Comparison of ENCODE assay signal across 11 cellular contexts in genomic region chr4:88660446-88661294, GRCh38. TPM values are rescaled to one million over a fixed set of nuclear protein-coding genes. Genes with fewer than 3 reads are reported as not detected.
A peak's percentile ranks its signal among the peaks of the same experiment; 100 is the strongest.
DNase-seq lines count a peak whose midpoint lies in the region; ATAC-seq, FAIRE-seq and TF ChIP-seq lines count a peak whose summit lies in the region.
"Had no signal": no experiment of that assay in that cellular context is flagged by ENCODE, and none has a peak within 500 bp of the region (broad histone marks: within the 10 kb centered on the region; RNA-seq: fewer than 3 reads in every experiment).

No MANE protein-coding gene starts in this region.

- H2AFZ ChIP-seq in PC-3 (ENCODE audit: low read length) (no peak overlapping the region), endothelial cell of umbilical vein (ENCODE audit: low read depth, low read length) (no peak overlapping the region)

- H3K9ac ChIP-seq in PC-3 (ENCODE audit: low read length) (peak overlapping the region; percentile 68), endothelial cell of umbilical vein (replicated peaks; ENCODE audit: extremely low read depth, insufficient read depth, low read length) (no peak overlapping the region)

- H3K9me2 ChIP-seq in PC-3 (replicated peaks; ENCODE audit: low read length) = no peaks in the 10 kb centered on the region

- peaks cover 20% of the 10 kb centered on the region for H3K4me1 Mint-ChIP-seq in mesothelial cell of epicardium

- TF ChIP-seq CTCF in AG10803 (conservative IDR thresholded peaks at IDR 0.05; ENCODE audit: low read length) (no peak), PC-3 (conservative IDR thresholded peaks at IDR 0.05; ENCODE audit: low read depth, low read length) (no peak), endothelial cell of umbilical vein (IDR thresholded peaks at IDR 0.05; ENCODE audit: extremely low read depth in 1 of 2, insufficient read depth in 1 of 2, low read depth in 1 of 2, low read length in 2 of 2) (no peak), mesothelial cell of epicardium (IDR thresholded peaks at IDR 0.05; ENCODE audit: unreplicated experiment) (no peak), coronary artery (IDR thresholded peaks at IDR 0.05) (no peak)

- DNase-seq in AG10803 (ENCODE audit: low read depth) = peak; percentile 77
- peak; percentile 22 for DNase-seq in PC-3
- DNase-seq in endothelial cell of umbilical vein (ENCODE audit: low read depth, low spot score) = no peak
- no peak for DNase-seq in mesothelial cell of epicardium (ENCODE audit: low spot score in 2 of 2, unreplicated experiment in 2 of 2)
- no peak for DNase-seq in occipital lobe (lab: John Stamatoyannopoulos, UW)
- no peak for DNase-seq in NCI-H1694 (lab: John Stamatoyannopoulos, UW)
- no peak for DNase-seq in coronary artery (ENCODE audit: low spot score)
- DNase-seq in left cardiac atrium = no peak
- DNase-seq: NCI-H1930, NCI-H774, testis had no signal

- no peaks in the 10 kb centered on the region for H3K9me1 ChIP-seq in endothelial cell of umbilical vein (replicated peaks; ENCODE audit: control insufficient read depth, extremely low read depth, insufficient read depth, low read length)

- peaks cover 6% of the 10 kb centered on the region for H3K9me3 Mint-ChIP-seq in mesothelial cell of epicardium

- H3K36me3 ChIP-seq in PC-3 (ENCODE audit: low read depth, low read length) = no peaks in the 10 kb centered on the region
- no peaks in the 10 kb centered on the region for H3K36me3 ChIP-seq in endothelial cell of umbilical vein (ENCODE audit: control insufficient read depth in 2 of 2, extremely low read depth in 1 of 2, insufficient read depth in 2 of 2, low read length in 2 of 2)

- CTCF ChIA-PET in PC-3 (lab: Charles Lee) (interaction anchor here (0.6 kb wide), 1 partner anchor 13 kb away, joined by 3 read pairs; no protein-coding TSS in a partner anchor), endothelial cell of umbilical vein (lab: Charles Lee) (interaction anchor here (1.5 to 4.7 kb wide), 5 partner anchors 12 to 134 kb away, joined by 5 to 59 read pairs (median 22); no protein-coding TSS in a partner anchor)

- H3K27ac Mint-ChIP-seq in mesothelial cell of epicardium = peak overlapping the region; percentile 31

- POLR2A ChIA-PET in PC-3 (lab: Charles Lee; ENCODE audit: unreplicated experiment) = interaction anchor here (0.6 kb wide), 1 partner anchor 121 kb away, joined by 4 read pairs; no protein-coding TSS in a partner anchor
- POLR2A ChIA-PET in endothelial cell of umbilical vein (lab: Charles Lee) = no interaction called here

- dilution Hi-C loops in endothelial cell of umbilical vein (cut with MboI; ENCODE audit: extremely low pct_ligation_motif_present, low sequenced_read_pairs) = no loop called here

- no peaks in the 10 kb centered on the region for H4K20me1 ChIP-seq in PC-3 (ENCODE audit: low read length)
- no peaks in the 10 kb centered on the region for H4K20me1 ChIP-seq in endothelial cell of umbilical vein (replicated peaks; ENCODE audit: control insufficient read depth, extremely low read depth, insufficient read depth, low read length)

- H3K4me3 ChIP-seq in AG10803 (ENCODE audit: low read length) (no peak overlapping the region), PC-3 (ENCODE audit: low read length) (0 out of 2 replicates have a peak overlapping the region, but pooled peaks have one; percentile 5), endothelial cell of umbilical vein (replicated peaks in 1 of 3; ENCODE audit: insufficient read depth in 1 of 3, low read depth in 1 of 3, low read length in 3 of 3) (no peak overlapping the region), coronary artery (no peak overlapping the region)
- H3K4me3 ChIP-seq: testis had no signal

- no peaks in the 10 kb centered on the region for H3F3A ChIP-seq in PC-3 (ENCODE audit: low read length, unreplicated experiment)

- H3K9me3 ChIP-seq in PC-3 (ENCODE audit: low read length) = no peaks in the 10 kb centered on the region
- no peaks in the 10 kb centered on the region for H3K9me3 ChIP-seq in endothelial cell of umbilical vein (replicated peaks; ENCODE audit: control insufficient read depth, insufficient read depth, low read length)
- H3K9me3 ChIP-seq: testis had no signal

- H3K4me2 ChIP-seq in PC-3 (ENCODE audit: low read length) = peak overlapping the region; percentile 80
- no peak overlapping the region for H3K4me2 ChIP-seq in endothelial cell of umbilical vein (ENCODE audit: insufficient read depth, low read length)

- no peaks in the 10 kb centered on the region for H3K27me3 Mint-ChIP-seq in mesothelial cell of epicardium (ENCODE audit: low read depth)

- H3K4me1 ChIP-seq in PC-3 (ENCODE audit: insufficient read depth, low read length) (peaks cover 39% of the 10 kb centered on the region), endothelial cell of umbilical vein (ENCODE audit: control insufficient read depth, extremely low read depth, insufficient read depth, low read length) (peaks cover 20% of the 10 kb centered on the region)
- H3K4me1 ChIP-seq: testis had no signal

- BruUV-seq in PC-3 (replicated peaks; lab: Mats Ljungman, UMichigan) = no TSS peak
- BruUV-seq in endothelial cell of umbilical vein (replicated peaks; lab: Mats Ljungman, UMichigan) = no TSS peak

- H3K4me3 Mint-ChIP-seq in mesothelial cell of epicardium = no peak overlapping the region

- no peak for ATAC-seq in PC-3
- ATAC-seq in left cardiac atrium = no peak

- H3K36me3 Mint-ChIP-seq in mesothelial cell of epicardium = peaks cover 11% of the 10 kb centered on the region

- FAIRE-seq in endothelial cell of umbilical vein (lab: Jason Lieb, UNC) = peak; percentile 62

- TF ChIP-seq POLR2A in endothelial cell of umbilical vein (IDR thresholded peaks at IDR 0.05; ENCODE audit: low read depth, low read length) = no peak

- peak overlapping the region; percentile 99 for H3K27ac ChIP-seq in PC-3 (ENCODE audit: low read length)
- H3K27ac ChIP-seq in endothelial cell of umbilical vein (ENCODE audit: insufficient read depth, low read depth, low read length) = no peak overlapping the region
- H3K27ac ChIP-seq in coronary artery = no peak overlapping the region
- H3K27ac ChIP-seq: testis had no signal

- H3K79me2 ChIP-seq in PC-3 (ENCODE audit: low read length) (no peaks in the 10 kb centered on the region), endothelial cell of umbilical vein (ENCODE audit: control insufficient read depth, insufficient read depth, low read length) (no peaks in the 10 kb centered on the region)

- H3K27me3 ChIP-seq in PC-3 (ENCODE audit: low read length) = no peaks in the 10 kb centered on the region
- no peaks in the 10 kb centered on the region for H3K27me3 ChIP-seq in endothelial cell of umbilical vein (ENCODE audit: control insufficient read depth in 2 of 2, insufficient read depth in 2 of 2, low read length in 2 of 2)
- H3K27me3 ChIP-seq: testis had no signal

- intact Hi-C loops in PC-3 (cut with micrococcal nuclease) (no loop called here), endothelial cell of umbilical vein (cut with micrococcal nuclease) (no loop called here), left cardiac atrium (cut with DNase I) (no loop called here)

TF ChIP-seq in endothelial cell of umbilical vein, 7 proteins besides CTCF, POLR2A, EP300 and RAD21:
- TF ChIP-seq GATA2 (IDR thresholded peaks at IDR 0.05; ENCODE audit: insufficient read depth, insufficient read length, low read depth, low read length) = no peak
- no peak for TF ChIP-seq MYC (IDR thresholded peaks at IDR 0.05; ENCODE audit: low read depth, low read length)
- no peak for TF ChIP-seq MAX (IDR thresholded peaks at IDR 0.05; ENCODE audit: insufficient read depth, insufficient read length)
- TF ChIP-seq POLR2AphosphoS5 (IDR thresholded peaks at IDR 0.05; ENCODE audit: insufficient read depth, low read depth, low read length) = no peak
- TF ChIP-seq EZH2 (IDR thresholded peaks at IDR 0.05; ENCODE audit: borderline replicate concordance, low read depth, low read length, severe bottlenecking) = no peak
- TF ChIP-seq JUN (IDR thresholded peaks at IDR 0.05; ENCODE audit: borderline replicate concordance, insufficient read depth, insufficient read length, low read depth) = no peak
- no peak for TF ChIP-seq FOS (IDR thresholded peaks at IDR 0.05; ENCODE audit: borderline replicate concordance, insufficient read depth, low read length)

RNA-seq across cellular contexts. Expression of gene NAP1L5, which starts 37.0 kb away (rescaled TPM):
- total RNA-seq in PC-3 (2014; rRNA removed) (not detected in 2 replicates), endothelial cell of umbilical vein (6.1 and 7.6 TPM in 2 replicates), mesothelial cell of epicardium (4.4 to 4.9 TPM (median 4.7 TPM) in 3 replicates), occipital lobe (36.2 TPM), left cardiac atrium (10 to 100 TPM in 1 of 2 donors, 1 to 10 TPM in 1; 4.9 to 12.4 TPM)
- polyA plus RNA-seq in endothelial cell of umbilical vein = 2.1 and 3.4 TPM in 2 replicates
- 6.3 and 6.4 TPM in 2 replicates for polyA plus RNA-seq in endothelial cell of umbilical vein (2011; cell fraction: cytosol; rRNA removed)
- polyA plus RNA-seq in endothelial cell of umbilical vein (2011; cell fraction: nucleus; rRNA removed) = 1.9 and 2.8 TPM in 2 replicates
- polyA plus RNA-seq in endothelial cell of umbilical vein (2012) = 8.1 and 13.9 TPM in 2 replicates
- 1.4 and 2.2 TPM in 2 replicates for polyA minus RNA-seq in endothelial cell of umbilical vein
- polyA minus RNA-seq in endothelial cell of umbilical vein (2011; cell fraction: cytosol; rRNA and poly(A)+ RNA removed) = not detected
- 0.91 and 1.7 TPM in 2 replicates for polyA minus RNA-seq in endothelial cell of umbilical vein (2011; cell fraction: nucleus; rRNA and poly(A)+ RNA removed)

Comparison
In these comparisons a context has a peak if more than half of its experiments do, and no peak if none do; other contexts are left out.
1. DNase-seq: peak in AG10803 (single experiment) and PC-3 (single experiment); none in endothelial cell of umbilical vein (single experiment), mesothelial cell of epicardium (0 of 2), occipital lobe (single experiment), NCI-H1694 (single experiment), coronary artery (single experiment) and left cardiac atrium (single experiment).